ENCODE assay signal across 13 cellular contexts in the genomic region with DNA sequence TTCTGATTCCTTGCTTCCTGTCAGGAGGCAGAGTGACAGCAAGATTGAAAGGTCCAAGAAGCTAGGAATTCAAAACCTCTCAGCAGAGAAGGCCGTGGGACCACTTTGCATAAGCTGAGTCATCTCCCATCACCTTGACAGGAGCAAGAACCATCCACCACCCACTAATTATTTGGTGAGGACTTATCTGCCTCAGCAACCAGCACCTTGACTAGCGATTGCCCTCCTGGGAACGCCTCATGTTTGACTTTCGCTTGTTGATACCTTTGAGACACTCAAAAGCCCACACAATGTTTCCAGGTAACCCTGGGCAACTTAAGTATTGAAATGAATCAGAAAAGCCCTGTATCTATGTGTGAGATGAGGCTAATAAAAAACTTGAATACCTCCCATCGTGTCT.
DNase-seq lines count a peak whose midpoint lies in the region; ATAC-seq and TF ChIP-seq lines count a peak whose summit lies in the region.
"Had no signal": no experiment of that assay in that cellular context is flagged by ENCODE, and none has a peak within 500 bp of the region (broad histone marks: within the 10 kb centered on the region; RNA-seq: fewer than 3 reads in every experiment).

No MANE protein-coding gene starts in this region.

- no peak overlapping the region for H3K4me2 ChIP-seq in neural progenitor cell

- H3K4me3 ChIP-seq in neural progenitor cell: no peak overlapping the region
- H3K4me3 ChIP-seq in effector memory CD4-positive, alpha-beta T cell (ENCODE audit: insufficient read depth, low read depth, low read length, poor library complexity, severe bottlenecking): no peak overlapping the region
- H3K4me3 ChIP-seq: gastrocnemius medialis had no signal

- H2AFZ ChIP-seq in neural progenitor cell (replicated peaks): peak overlapping the region; percentile 13

- no peak for TF ChIP-seq CTCF in neural progenitor cell (IDR thresholded peaks at IDR 0.05)

- peak; percentile 91 for ATAC-seq in GM21723 (IDR thresholded peaks at IDR 0.05; ENCODE audit: unreplicated experiment)
- peak; percentile 91 for ATAC-seq in HG03354 (IDR thresholded peaks at IDR 0.05; ENCODE audit: poor library complexity, severe bottlenecking, unreplicated experiment)
- ATAC-seq: gastrocnemius medialis had no signal

- no peaks in the 10 kb centered on the region for H3F3A ChIP-seq in neural progenitor cell (ENCODE audit: low read depth)

- no peaks in the 10 kb centered on the region for H3K9me3 Mint-ChIP-seq in neural progenitor cell

- H3K9me3 ChIP-seq in neural progenitor cell (ENCODE audit: low read depth): no peaks in the 10 kb centered on the region
- H3K9me3 ChIP-seq in effector memory CD4-positive, alpha-beta T cell (ENCODE audit: control insufficient read depth, low read length): no peaks in the 10 kb centered on the region
- H3K9me3 ChIP-seq: gastrocnemius medialis had no signal

- H3K27me3 ChIP-seq in neural progenitor cell: no peaks in the 10 kb centered on the region
- H3K27me3 ChIP-seq in effector memory CD4-positive, alpha-beta T cell (replicated peaks; ENCODE audit: control insufficient read depth, insufficient read depth, low read length, poor library complexity, severe bottlenecking): no peaks in the 10 kb centered on the region
- H3K27me3 ChIP-seq: gastrocnemius medialis had no signal

- H3K36me3 Mint-ChIP-seq in neural progenitor cell: no peaks in the 10 kb centered on the region

- no peak overlapping the region for H3K27ac ChIP-seq in neural progenitor cell
- H3K27ac ChIP-seq in effector memory CD4-positive, alpha-beta T cell (ENCODE audit: insufficient read depth, low read length, poor library complexity, severe bottlenecking): no peak overlapping the region
- H3K27ac ChIP-seq: gastrocnemius medialis had no signal

- no peaks in the 10 kb centered on the region for H3K79me2 ChIP-seq in neural progenitor cell (ENCODE audit: low read depth)

- no peaks in the 10 kb centered on the region for H3K36me3 ChIP-seq in neural progenitor cell
- no peaks in the 10 kb centered on the region for H3K36me3 ChIP-seq in effector memory CD4-positive, alpha-beta T cell (ENCODE audit: control insufficient read depth, insufficient read depth, low read length)
- H3K36me3 ChIP-seq: gastrocnemius medialis had no signal

- H4K20me1 ChIP-seq in neural progenitor cell (ENCODE audit: low read depth): no peaks in the 10 kb centered on the region

- no peak overlapping the region for H3K27ac Mint-ChIP-seq in neural progenitor cell

- H3K27me3 Mint-ChIP-seq in neural progenitor cell (ENCODE audit: insufficient read depth, low read depth): no peaks in the 10 kb centered on the region

- peaks cover 5% of the 10 kb centered on the region for H3K4me1 ChIP-seq in neural progenitor cell
- no peaks in the 10 kb centered on the region for H3K4me1 ChIP-seq in effector memory CD4-positive, alpha-beta T cell (ENCODE audit: control insufficient read depth, insufficient read depth, low read length, poor library complexity, severe bottlenecking)
- H3K4me1 ChIP-seq: gastrocnemius medialis had no signal

- H3K9ac ChIP-seq in neural progenitor cell: no peak overlapping the region

- H3K4me3 Mint-ChIP-seq in neural progenitor cell: no peak overlapping the region

- H3K4me1 Mint-ChIP-seq in neural progenitor cell: peaks cover 46% of the 10 kb centered on the region

- peak; percentile 6 for DNase-seq in NCI-H345 (lab: John Stamatoyannopoulos, UW)
- DNase-seq in NCI-H345 treated with DMSO at 0.1 percent for 48 hours (lab: John Stamatoyannopoulos, UW; ENCODE audit: unreplicated experiment): no peak
- DNase-seq in neural progenitor cell (ENCODE audit: low spot score): no peak
- no peak for DNase-seq in effector memory CD4-positive, alpha-beta T cell
- no peak for DNase-seq in middle frontal gyrus (ENCODE audit: extremely low spot score, low spot score)
- no peak for DNase-seq in NCI-H510A (lab: John Stamatoyannopoulos, UW)
- DNase-seq: activated CD8-positive, alpha-beta memory T cell treated with anti-CD3 and anti-CD28 coated beads, Interleukin-2, amount 50 U/mL, for 48 hours; central memory CD4-positive, alpha-beta T cell; gastrocnemius medialis; IMR-90; stimulated activated CD8-positive, alpha-beta memory T cell treated with anti-CD3 and anti-CD28 coated beads, Interleukin-4, amount 100 ng/mL, for 48 hours had no signal
